Comparison of ENCODE assay signal across 27 cellular contexts in the genomic region with DNA sequence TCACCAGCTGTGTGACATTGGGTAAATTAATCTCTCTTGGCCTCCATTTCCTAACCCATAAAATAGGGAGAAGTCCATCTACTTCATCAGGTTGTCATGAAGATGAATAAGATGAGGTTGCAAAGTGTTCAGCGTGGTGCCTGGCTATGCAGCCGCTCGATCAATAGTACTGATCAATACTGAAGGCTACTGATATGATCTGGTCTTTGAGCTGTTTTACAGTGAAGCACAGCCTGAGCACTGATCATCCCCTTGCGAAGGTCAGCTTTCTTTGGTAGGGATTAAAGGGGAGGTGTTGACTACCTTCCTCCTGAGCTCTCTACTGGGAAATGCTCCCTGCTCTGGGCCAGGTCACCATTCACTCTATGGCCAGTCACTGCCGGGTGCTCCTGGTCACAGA.
"Had no signal": no experiment of that assay in that cellular context is flagged by ENCODE, and none has a peak within 500 bp of the region (broad histone marks: within the 10 kb centered on the region; RNA-seq: fewer than 3 reads in every experiment).

No MANE protein-coding gene starts in this region.

- H3K4me3 ChIP-seq: neural progenitor cell, ovary, psoas muscle, skin epidermis, smooth muscle cell, spleen, suprapubic skin, testis, tibial artery, transverse colon, upper lobe of right lung, uterus had no signal

- H3K36me3 ChIP-seq: neural progenitor cell, ovary, spleen, suprapubic skin, tibial artery, transverse colon, upper lobe of right lung, uterus had no signal

- ATAC-seq: naive thymus-derived CD4-positive, alpha-beta T cell; natural killer cell; psoas muscle; right cardiac atrium; sciatic nerve; stimulated activated memory B cell treated with anti-CD40 and anti-IgM and Interleukin-4, amounts not matched to agents 10 μg/mL and 1 μg/mL and 100 μg/mL, for 72 hours; stimulated activated naive CD8-positive, alpha-beta T cell treated with anti-CD3 and anti-CD28 coated beads, Interleukin-15, amount 100 ng/mL, for 72 hours; stimulated activated naive CD8-positive, alpha-beta T cell treated with anti-CD3 and anti-CD28 coated beads, Interleukin-15, Interleukin-2, amounts not matched to agents 100 U/mL and 50 U/mL, for 24 hours; upper lobe of right lung had no signal

- H3K27ac ChIP-seq: neural progenitor cell, ovary, psoas muscle, skin epidermis, spleen, suprapubic skin, testis, tibial artery, transverse colon, upper lobe of right lung, uterus had no signal

- H3K27ac Mint-ChIP-seq: naive thymus-derived CD4-positive, alpha-beta T cell; natural killer cell; nephron; neural progenitor cell; stimulated activated memory B cell treated with anti-CD40 and anti-IgM and Interleukin-4, amounts not matched to agents 10 μg/mL and 1 μg/mL and 100 μg/mL, for 72 hours; stimulated activated naive CD8-positive, alpha-beta T cell treated with anti-CD3 and anti-CD28 coated beads, Interleukin-15, amount 100 ng/mL, for 72 hours; type B pancreatic cell had no signal

- H3K36me3 Mint-ChIP-seq: naive thymus-derived CD4-positive, alpha-beta T cell; natural killer cell; neural progenitor cell; stimulated activated memory B cell treated with anti-CD40 and anti-IgM and Interleukin-4, amounts not matched to agents 10 μg/mL and 1 μg/mL and 100 μg/mL, for 72 hours; type B pancreatic cell had no signal

- H3K4me3 Mint-ChIP-seq: naive thymus-derived CD4-positive, alpha-beta T cell; natural killer cell; nephron; neural progenitor cell; stimulated activated memory B cell treated with anti-CD40 and anti-IgM and Interleukin-4, amounts not matched to agents 10 μg/mL and 1 μg/mL and 100 μg/mL, for 72 hours; stimulated activated naive CD8-positive, alpha-beta T cell treated with anti-CD3 and anti-CD28 coated beads, Interleukin-15, amount 100 ng/mL, for 72 hours; type B pancreatic cell had no signal

- DNase-seq: naive thymus-derived CD4-positive, alpha-beta T cell; natural killer cell; occipital lobe; ovary; psoas muscle; right cardiac atrium; spleen; stimulated activated CD4-positive, alpha-beta T cell treated with anti-CD3 and anti-CD28 coated beads, Interleukin-12 subunit alpha, Interleukin-12 subunit beta, amount 100 ng/mL, for 4 hours; stimulated activated CD4-positive, alpha-beta T cell treated with anti-CD3 and anti-CD28 coated beads, Interleukin-1b, Interleukin-23, amount 100 ng/mL, for 48 hours; stimulated activated CD4-positive, alpha-beta T cell treated with anti-CD3 and anti-CD28 coated beads, Interleukin-4, amount 100 ng/mL, for 1 hour; stimulated activated naive CD4-positive, alpha-beta T cell; stimulated activated naive CD8-positive, alpha-beta T cell treated with anti-CD3 and anti-CD28 coated beads, Interleukin-15, amount 100 ng/mL, for 72 hours; stimulated activated naive CD8-positive, alpha-beta T cell treated with anti-CD3 and anti-CD28 coated beads, Interleukin-15, Interleukin-2, amounts not matched to agents 100 U/mL and 50 U/mL, for 24 hours; substantia nigra; testis; tibial artery; transverse colon; upper lobe of right lung; uterus had no signal

- H3K4me1 Mint-ChIP-seq: naive thymus-derived CD4-positive, alpha-beta T cell; natural killer cell; stimulated activated memory B cell treated with anti-CD40 and anti-IgM and Interleukin-4, amounts not matched to agents 10 μg/mL and 1 μg/mL and 100 μg/mL, for 72 hours; stimulated activated naive CD8-positive, alpha-beta T cell treated with anti-CD3 and anti-CD28 coated beads, Interleukin-15, amount 100 ng/mL, for 72 hours had no signal

- H3K27me3 Mint-ChIP-seq: stimulated activated memory B cell treated with anti-CD40 and anti-IgM and Interleukin-4, amounts not matched to agents 10 μg/mL and 1 μg/mL and 100 μg/mL, for 72 hours; stimulated activated naive CD8-positive, alpha-beta T cell treated with anti-CD3 and anti-CD28 coated beads, Interleukin-15, amount 100 ng/mL, for 72 hours; type B pancreatic cell had no signal

- H3K27me3 ChIP-seq: ovary, spleen, suprapubic skin, testis, tibial artery, transverse colon, upper lobe of right lung, uterus had no signal

- H3K9me3 Mint-ChIP-seq: naive thymus-derived CD4-positive, alpha-beta T cell; natural killer cell; nephron; stimulated activated memory B cell treated with anti-CD40 and anti-IgM and Interleukin-4, amounts not matched to agents 10 μg/mL and 1 μg/mL and 100 μg/mL, for 72 hours; stimulated activated naive CD8-positive, alpha-beta T cell treated with anti-CD3 and anti-CD28 coated beads, Interleukin-15, amount 100 ng/mL, for 72 hours; type B pancreatic cell had no signal
